In genomic region chr10:119535837-119536507, GRCh38 we compare ENCODE assay signal across 15 cellular contexts. TPM values are rescaled to one million over a fixed set of nuclear protein-coding genes. Genes with fewer than 3 reads are reported as not detected.
A peak's percentile ranks its signal among the peaks of the same experiment; 100 is the strongest.
DNase-seq lines count a peak whose midpoint lies in the region; ATAC-seq and TF ChIP-seq lines count a peak whose summit lies in the region.
"Had no signal": no experiment of that assay in that cellular context is flagged by ENCODE, and none has a peak within 500 bp of the region (broad histone marks: within the 10 kb centered on the region; RNA-seq: fewer than 3 reads in every experiment).

No MANE protein-coding gene starts in this region.

- H3F3A ChIP-seq in PC-3 (ENCODE audit: low read length, unreplicated experiment), result no peaks in the 10 kb centered on the region

- no peak for TF ChIP-seq EP300 in transverse colon (IDR thresholded peaks at IDR 0.05; ENCODE audit: low read depth)

- no peaks in the 10 kb centered on the region for H4K20me1 ChIP-seq in PC-3 (ENCODE audit: low read length)

- no peak overlapping the region for H2AFZ ChIP-seq in PC-3 (ENCODE audit: low read length)
- H2AFZ ChIP-seq: GM23248 had no signal

- H3K9me2 ChIP-seq in PC-3 (replicated peaks; ENCODE audit: low read length), result no peaks in the 10 kb centered on the region
- H3K9me2 ChIP-seq: SK-N-SH had no signal

- H3K36me3 Mint-ChIP-seq in activated naive CD4-positive, alpha-beta T cell treated with anti-CD3 and anti-CD28 coated beads, Interleukin-2, amount 10 ng/mL, durations not matched to agents 7 days and 5 days, result peaks cover 44% of the 10 kb centered on the region
- peaks cover 24 to 32% of the 10 kb centered on the region in 2 donors for H3K36me3 Mint-ChIP-seq in activated naive CD4-positive, alpha-beta T cell treated with anti-CD3 and anti-CD28 coated beads, Interleukin-2, amount 50 U/mL, for 72 hours
- H3K36me3 Mint-ChIP-seq in nephron progenitor cell (ENCODE audit: low read depth), result no peaks in the 10 kb centered on the region

- H3K36me3 ChIP-seq in transverse colon (no peaks in the 10 kb centered on the region), PC-3 (ENCODE audit: low read depth, low read length) (no peaks in the 10 kb centered on the region)
- H3K36me3 ChIP-seq: right lobe of liver had no signal

- H3K4me1 ChIP-seq in transverse colon (peaks cover 22 to 91% (median 47%) of the 10 kb centered on the region in 4 donors), PC-3 (ENCODE audit: insufficient read depth, low read length) (peaks cover 28% of the 10 kb centered on the region)
- H3K4me1 ChIP-seq: right lobe of liver had no signal

- TF ChIP-seq POLR2A in transverse colon (IDR thresholded peaks at IDR 0.05), result no peak

- intact Hi-C loops in transverse colon (cut with DNase I; ENCODE audit: low total_unique reads), result no loop called here
- intact Hi-C loops in PC-3 (cut with micrococcal nuclease), result no loop called here

- no peak for TF ChIP-seq CTCF in nephron progenitor cell (IDR thresholded peaks at IDR 0.05)
- TF ChIP-seq CTCF in transverse colon (IDR thresholded peaks at IDR 0.05), result no peak
- no peak for TF ChIP-seq CTCF in PC-3 (conservative IDR thresholded peaks at IDR 0.05; ENCODE audit: low read depth, low read length)

- peak overlapping the region; percentile 22 for H3K4me3 Mint-ChIP-seq in activated naive CD4-positive, alpha-beta T cell treated with anti-CD3 and anti-CD28 coated beads, Interleukin-2, amount 10 ng/mL, durations not matched to agents 7 days and 5 days
- H3K4me3 Mint-ChIP-seq in nephron progenitor cell, result no peak overlapping the region

- no TSS peak for BruUV-seq in PC-3 (replicated peaks; lab: Mats Ljungman, UMichigan)

- H3K27ac Mint-ChIP-seq in activated naive CD4-positive, alpha-beta T cell treated with anti-CD3 and anti-CD28 coated beads, Interleukin-2, amount 10 ng/mL, durations not matched to agents 7 days and 5 days, result peak overlapping the region; percentile 80
- H3K27ac Mint-ChIP-seq in activated naive CD4-positive, alpha-beta T cell treated with anti-CD3 and anti-CD28 coated beads, Interleukin-2, amount 50 U/mL, for 72 hours, result peak overlapping the region; percentile 93 to 95
- H3K27ac Mint-ChIP-seq in nephron progenitor cell, result peak overlapping the region; percentile 73

- in situ Hi-C loops in transverse colon (cut with MboI; ENCODE audit: low pct_ligation_motif_present in 1 of 4, low pct_unique_long_range_greater_than_20kb in 1 of 4, low sequenced_read_pairs in 3 of 4), result no loop called here

- H3K4me1 Mint-ChIP-seq in activated naive CD4-positive, alpha-beta T cell treated with anti-CD3 and anti-CD28 coated beads, Interleukin-2, amount 10 ng/mL, durations not matched to agents 7 days and 5 days, result peaks cover 82% of the 10 kb centered on the region
- peaks cover 52% of the 10 kb centered on the region for H3K4me1 Mint-ChIP-seq in nephron progenitor cell

- H3K27me3 Mint-ChIP-seq in activated naive CD4-positive, alpha-beta T cell treated with anti-CD3 and anti-CD28 coated beads, Interleukin-2, amount 10 ng/mL, durations not matched to agents 7 days and 5 days, result no peaks in the 10 kb centered on the region
- peaks cover 35% of the 10 kb centered on the region for H3K27me3 Mint-ChIP-seq in nephron progenitor cell (ENCODE audit: low read depth, poor library complexity)

- H3K27ac ChIP-seq in transverse colon, result peak overlapping the region; percentile 86 to 95 (median 91)
- H3K27ac ChIP-seq in PC-3 (ENCODE audit: low read length), result no peak overlapping the region
- H3K27ac ChIP-seq: GM23248, right lobe of liver had no signal

- no peak overlapping the region for H3K4me2 ChIP-seq in PC-3 (ENCODE audit: low read length)
- H3K4me2 ChIP-seq: SK-N-SH had no signal

- WGBS in transverse colon (ENCODE audit: low coverage in 1 of 2), 2 donors, result 39 to 73% methylated on average over 4 to 11 of the region's 11 CpGs

- H3K9me3 ChIP-seq in transverse colon (no peaks in the 10 kb centered on the region), PC-3 (ENCODE audit: low read length) (no peaks in the 10 kb centered on the region)
- H3K9me3 ChIP-seq: right lobe of liver, SK-N-SH had no signal

- no peak overlapping the region for H3K9ac ChIP-seq in PC-3 (ENCODE audit: low read length)
- H3K9ac ChIP-seq: GM23248, SK-N-SH had no signal

- no peaks in the 10 kb centered on the region for H3K27me3 ChIP-seq in transverse colon
- H3K27me3 ChIP-seq in PC-3 (ENCODE audit: low read length), result no peaks in the 10 kb centered on the region
- H3K27me3 ChIP-seq: right lobe of liver had no signal

- no peak for DNase-seq in activated naive CD4-positive, alpha-beta T cell treated with anti-CD3 and anti-CD28 coated beads, Interleukin-2, amount 10 ng/mL, durations not matched to agents 7 days and 5 days
- no peak for DNase-seq in activated naive CD4-positive, alpha-beta T cell (lab: John Stamatoyannopoulos, UW)
- DNase-seq in activated naive CD4-positive, alpha-beta T cell treated with anti-CD3 and anti-CD28 coated beads, Interleukin-2, amount 50 U/mL, for 72 hours (ENCODE audit: low spot score in 2 of 2), result no peak
- DNase-seq in nephron progenitor cell (no peak), transverse colon (no peak), NOMO-1 treated with dmso at 0.1 percent for 144 hours (lab: John Stamatoyannopoulos, UW; ENCODE audit: unreplicated experiment) (no peak), NOMO-1 (lab: John Stamatoyannopoulos, UW; ENCODE audit: unreplicated experiment in 2 of 2) (no peak), PC-3 (no peak)
- DNase-seq: DMS153; effector memory CD4-positive, alpha-beta T cell; NCI-H1694; right lobe of liver; SK-N-SH; stimulated activated CD4-positive, alpha-beta T cell treated with anti-CD3 and anti-CD28 coated beads, Interleukin-4, amount 100 ng/mL, for 24 hours had no signal

- no peak overlapping the region for H3K4me3 ChIP-seq in transverse colon
- no peak overlapping the region for H3K4me3 ChIP-seq in PC-3 (ENCODE audit: low read length)
- H3K4me3 ChIP-seq: GM23248, right lobe of liver had no signal

- no peaks in the 10 kb centered on the region for H3K9me3 Mint-ChIP-seq in activated naive CD4-positive, alpha-beta T cell treated with anti-CD3 and anti-CD28 coated beads, Interleukin-2, amount 10 ng/mL, durations not matched to agents 7 days and 5 days
- no peaks in the 10 kb centered on the region for H3K9me3 Mint-ChIP-seq in activated naive CD4-positive, alpha-beta T cell treated with anti-CD3 and anti-CD28 coated beads, Interleukin-2, amount 50 U/mL, for 72 hours
- no peaks in the 10 kb centered on the region for H3K9me3 Mint-ChIP-seq in nephron progenitor cell

- POLR2A ChIA-PET in PC-3 (lab: Charles Lee; ENCODE audit: unreplicated experiment), result no interaction called here

- peaks cover 84% of the 10 kb centered on the region for H3K79me2 ChIP-seq in PC-3 (ENCODE audit: low read length)

- CTCF ChIA-PET in activated naive CD4-positive, alpha-beta T cell treated with anti-CD3 and anti-CD28 coated beads, Interleukin-2, amount 10 ng/mL, durations not matched to agents 7 days and 5 days (lab: Charles Lee), result interaction anchor here (1.0 kb wide), 1 partner anchor 10 kb away, joined by 3 read pairs; no protein-coding TSS in a partner anchor
- CTCF ChIA-PET in PC-3 (lab: Charles Lee), result no interaction called here

- ATAC-seq in activated naive CD4-positive, alpha-beta T cell treated with anti-CD3 and anti-CD28 coated beads, Interleukin-2, amount 50 U/mL, for 72 hours, result peak; percentile 20 to 74
- ATAC-seq in PC-3, result no peak

RNA-seq across cellular contexts. Expression of gene RGS10, which starts 6.5 kb away (rescaled TPM):
- 100 to 1,000 TPM; 183 to 251 TPM for total RNA-seq in activated naive CD4-positive, alpha-beta T cell treated with anti-CD3 and anti-CD28 coated beads, Interleukin-2, amount 50 U/mL, for 72 hours
- total RNA-seq in transverse colon (10 to 100 TPM; 26.3 to 47.1 (median 38.8) TPM), PC-3 (2014; rRNA removed) (22.0 and 27.6 TPM in 2 replicates)
